In the genomic region with DNA sequence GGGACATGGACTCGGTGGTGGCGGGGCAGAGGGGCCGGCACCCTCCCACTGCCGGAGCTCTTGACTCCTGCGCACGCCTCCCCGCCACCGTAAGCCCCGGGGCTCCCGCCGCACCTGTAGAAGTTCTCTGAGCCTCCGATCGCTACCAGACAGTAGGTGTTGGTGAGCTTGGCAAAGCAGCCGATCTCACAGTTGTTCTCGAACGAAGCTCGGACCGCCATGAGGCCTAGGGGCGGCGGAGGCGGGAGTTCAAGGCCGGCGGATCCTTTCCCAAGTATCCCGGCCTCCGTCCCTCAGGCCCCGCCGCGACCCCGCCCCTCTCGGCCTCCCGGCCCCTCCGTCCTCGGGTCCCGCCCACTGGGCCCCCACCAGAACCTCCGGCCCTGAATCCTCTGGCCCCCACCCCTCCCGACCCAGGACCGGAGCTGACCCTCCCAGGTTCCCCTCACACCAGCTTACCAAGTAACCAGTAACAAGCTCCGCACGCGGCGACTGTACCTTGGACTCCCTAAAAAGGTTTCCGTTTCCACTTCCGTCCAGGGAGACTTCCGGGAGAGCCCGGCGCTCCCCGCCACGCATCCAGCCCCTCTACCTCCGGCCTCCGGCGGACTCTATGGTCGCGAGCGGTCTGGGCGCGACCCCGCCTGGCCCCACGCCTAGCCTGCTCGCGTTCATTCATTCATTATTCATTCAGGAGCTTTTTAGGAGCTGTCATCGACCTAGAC, we compare ENCODE assay signal across 2 cellular contexts.
A peak's percentile ranks its signal among the peaks of the same experiment; 100 is the strongest.
TF ChIP-seq lines count a peak whose summit lies in the region.

A gene (minus strand): TSS at position 506 of the 725 bp plus-strand sequence. CDS start 285 bp downstream, at position 221.

TF ChIP-seq in IMR-90, 13 proteins besides CTCF, POLR2A, EP300 and RAD21:
- TF ChIP-seq MAZ (IDR thresholded peaks at IDR 0.05; ENCODE audit: borderline replicate concordance, low read depth, low read length) (peak; percentile 69; the same call in 1 of the 2 replicates), MXI1 (IDR thresholded peaks at IDR 0.05; ENCODE audit: borderline replicate concordance, low read depth, low read length) (peak; percentile 26; the same call in 1 of the 2 replicates), RFX5 (IDR thresholded peaks at IDR 0.05; ENCODE audit: low read depth, low read length) (no peak), CHD1 (IDR thresholded peaks at IDR 0.05; ENCODE audit: low read depth, low read length) (no peak), NFE2L2 (IDR thresholded peaks at IDR 0.05; ENCODE audit: low read depth, low read length) (no peak), BHLHE40 (IDR thresholded peaks at IDR 0.05; ENCODE audit: low read depth, low read length) (no peak; the same call in 1 of the 2 replicates), FOS (IDR thresholded peaks at IDR 0.05; ENCODE audit: low read depth, low read length) (no peak), SMC3 (IDR thresholded peaks at IDR 0.05; ENCODE audit: low read depth, low read length) (no peak), MAFK (IDR thresholded peaks at IDR 0.05; ENCODE audit: low read depth, low read length) (no peak), RCOR1 (IDR thresholded peaks at IDR 0.05; ENCODE audit: insufficient replicate concordance, low read length) (no peak)
- TF ChIP-seq, protein P1, sequence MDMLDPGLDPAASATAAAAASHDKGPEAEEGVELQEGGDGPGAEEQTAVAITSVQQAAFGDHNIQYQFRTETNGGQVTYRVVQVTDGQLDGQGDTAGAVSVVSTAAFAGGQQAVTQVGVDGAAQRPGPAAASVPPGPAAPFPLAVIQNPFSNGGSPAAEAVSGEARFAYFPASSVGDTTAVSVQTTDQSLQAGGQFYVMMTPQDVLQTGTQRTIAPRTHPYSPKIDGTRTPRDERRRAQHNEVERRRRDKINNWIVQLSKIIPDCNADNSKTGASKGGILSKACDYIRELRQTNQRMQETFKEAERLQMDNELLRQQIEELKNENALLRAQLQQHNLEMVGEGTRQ (IDR thresholded peaks at IDR 0.05; ENCODE audit: low read depth, low read length): no peak
- TF ChIP-seq, protein P2, sequence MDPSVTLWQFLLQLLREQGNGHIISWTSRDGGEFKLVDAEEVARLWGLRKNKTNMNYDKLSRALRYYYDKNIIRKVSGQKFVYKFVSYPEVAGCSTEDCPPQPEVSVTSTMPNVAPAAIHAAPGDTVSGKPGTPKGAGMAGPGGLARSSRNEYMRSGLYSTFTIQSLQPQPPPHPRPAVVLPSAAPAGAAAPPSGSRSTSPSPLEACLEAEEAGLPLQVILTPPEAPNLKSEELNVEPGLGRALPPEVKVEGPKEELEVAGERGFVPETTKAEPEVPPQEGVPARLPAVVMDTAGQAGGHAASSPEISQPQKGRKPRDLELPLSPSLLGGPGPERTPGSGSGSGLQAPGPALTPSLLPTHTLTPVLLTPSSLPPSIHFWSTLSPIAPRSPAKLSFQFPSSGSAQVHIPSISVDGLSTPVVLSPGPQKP (IDR thresholded peaks at IDR 0.05; ENCODE audit: borderline replicate concordance, low read depth, low read length): peak; percentile 55; the same call in 1 of the 2 replicates

TF ChIP-seq in PFSK-1, 5 proteins besides CTCF, POLR2A, EP300 and RAD21:
- TF ChIP-seq SIN3A (IDR thresholded peaks at IDR 0.05; ENCODE audit: borderline replicate concordance, insufficient read depth, low read length) (0 out of 2 replicates have a peak, but pooled peaks have one; percentile 54), TAF1 (IDR thresholded peaks at IDR 0.05; ENCODE audit: borderline replicate concordance, insufficient read depth, low read length) (peak; percentile 91; the same call in 1 of the 2 replicates), FOXP2 (optimal IDR thresholded peaks at IDR 0.05; ENCODE audit: borderline replicate concordance, extremely low read depth, extremely low read length, insufficient read depth) (peak; percentile 81), POLR2AphosphoS5 (IDR thresholded peaks at IDR 0.05; ENCODE audit: low read depth, low read length) (peak; percentile 72)
- TF ChIP-seq, protein P3, sequence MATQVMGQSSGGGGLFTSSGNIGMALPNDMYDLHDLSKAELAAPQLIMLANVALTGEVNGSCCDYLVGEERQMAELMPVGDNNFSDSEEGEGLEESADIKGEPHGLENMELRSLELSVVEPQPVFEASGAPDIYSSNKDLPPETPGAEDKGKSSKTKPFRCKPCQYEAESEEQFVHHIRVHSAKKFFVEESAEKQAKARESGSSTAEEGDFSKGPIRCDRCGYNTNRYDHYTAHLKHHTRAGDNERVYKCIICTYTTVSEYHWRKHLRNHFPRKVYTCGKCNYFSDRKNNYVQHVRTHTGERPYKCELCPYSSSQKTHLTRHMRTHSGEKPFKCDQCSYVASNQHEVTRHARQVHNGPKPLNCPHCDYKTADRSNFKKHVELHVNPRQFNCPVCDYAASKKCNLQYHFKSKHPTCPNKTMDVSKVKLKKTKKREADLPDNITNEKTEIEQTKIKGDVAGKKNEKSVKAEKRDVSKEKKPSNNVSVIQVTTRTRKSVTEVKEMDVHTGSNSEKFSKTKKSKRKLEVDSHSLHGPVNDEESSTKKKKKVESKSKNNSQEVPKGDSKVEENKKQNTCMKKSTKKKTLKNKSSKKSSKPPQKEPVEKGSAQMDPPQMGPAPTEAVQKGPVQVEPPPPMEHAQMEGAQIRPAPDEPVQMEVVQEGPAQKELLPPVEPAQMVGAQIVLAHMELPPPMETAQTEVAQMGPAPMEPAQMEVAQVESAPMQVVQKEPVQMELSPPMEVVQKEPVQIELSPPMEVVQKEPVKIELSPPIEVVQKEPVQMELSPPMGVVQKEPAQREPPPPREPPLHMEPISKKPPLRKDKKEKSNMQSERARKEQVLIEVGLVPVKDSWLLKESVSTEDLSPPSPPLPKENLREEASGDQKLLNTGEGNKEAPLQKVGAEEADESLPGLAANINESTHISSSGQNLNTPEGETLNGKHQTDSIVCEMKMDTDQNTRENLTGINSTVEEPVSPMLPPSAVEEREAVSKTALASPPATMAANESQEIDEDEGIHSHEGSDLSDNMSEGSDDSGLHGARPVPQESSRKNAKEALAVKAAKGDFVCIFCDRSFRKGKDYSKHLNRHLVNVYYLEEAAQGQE (IDR thresholded peaks at IDR 0.05; ENCODE audit: insufficient read depth in 1 of 2, low read depth in 2 of 2, low read length in 2 of 2): 0 out of 4 replicates have a peak, but pooled peaks of 1 of the 2 experiments have one; percentile 22
